25 cellular contexts compared by ENCODE assay signal in genomic region chr17:67461228-67461780, GRCh38.
DNase-seq lines count a peak whose midpoint lies in the region; ATAC-seq and TF ChIP-seq lines count a peak whose summit lies in the region.
"Had no signal": no experiment of that assay in that cellular context is flagged by ENCODE, and none has a peak within 500 bp of the region (broad histone marks: within the 10 kb centered on the region; RNA-seq: fewer than 3 reads in every experiment).

No MANE protein-coding gene starts in this region.

- peak overlapping the region; percentile 90 for H3K27ac Mint-ChIP-seq in activated CD8-positive, alpha-beta T cell treated with anti-CD3 and anti-CD28 coated beads for 36 hours
- peak overlapping the region; percentile 66 for H3K27ac Mint-ChIP-seq in activated naive CD8-positive, alpha-beta T cell treated with anti-CD3 and anti-CD28 coated beads for 36 hours
- H3K27ac Mint-ChIP-seq in stimulated activated naive CD8-positive, alpha-beta T cell treated with anti-CD3 and anti-CD28 coated beads, Interleukin-15, Interleukin-2, amounts not matched to agents 100 ng/mL and 50 ng/mL, for 24 hours: peak overlapping the region; percentile 88

- no peaks in the 10 kb centered on the region for H3K36me3 ChIP-seq in ascending aorta
- H3K36me3 ChIP-seq: HAP-1, ovary, vagina had no signal

- peak; percentile 62 for ATAC-seq in activated CD8-positive, alpha-beta T cell treated with anti-CD3 and anti-CD28 coated beads for 36 hours
- ATAC-seq: body of pancreas, sciatic nerve had no signal

- H3K4me3 ChIP-seq in ascending aorta: no peak overlapping the region
- H3K4me3 ChIP-seq: body of pancreas, coronary artery, HAP-1, lung, ovary, SK-N-MC, vagina had no signal

- no peak for TF ChIP-seq CTCF in activated CD8-positive, alpha-beta T cell treated with anti-CD3 and anti-CD28 coated beads for 36 hours (IDR thresholded peaks at IDR 0.05)
- TF ChIP-seq CTCF in ascending aorta (IDR thresholded peaks at IDR 0.05): no peak

- CTCF ChIA-PET in activated CD8-positive, alpha-beta T cell treated with anti-CD3 and anti-CD28 coated beads for 36 hours (lab: Charles Lee): interaction anchor here (0.8 to 1.4 kb wide), 4 partner anchors 14 to 87 kb away, joined by 3 to 4 read pairs (median 4); no protein-coding TSS in a partner anchor

- peaks cover 75% of the 10 kb centered on the region for H3K4me1 Mint-ChIP-seq in activated CD8-positive, alpha-beta T cell treated with anti-CD3 and anti-CD28 coated beads for 36 hours (ENCODE audit: low read depth)
- peaks cover 55% of the 10 kb centered on the region for H3K4me1 Mint-ChIP-seq in activated naive CD8-positive, alpha-beta T cell treated with anti-CD3 and anti-CD28 coated beads for 36 hours
- peaks cover 73% of the 10 kb centered on the region for H3K4me1 Mint-ChIP-seq in stimulated activated naive CD8-positive, alpha-beta T cell treated with anti-CD3 and anti-CD28 coated beads, Interleukin-15, Interleukin-2, amounts not matched to agents 100 ng/mL and 50 ng/mL, for 24 hours (ENCODE audit: low read depth)

- H3K27ac ChIP-seq in ascending aorta: no peak overlapping the region
- H3K27ac ChIP-seq: body of pancreas, coronary artery, ovary, SK-N-MC, vagina had no signal

- POLR2A ChIA-PET in activated CD8-positive, alpha-beta T cell treated with anti-CD3 and anti-CD28 coated beads for 36 hours (lab: Charles Lee): interaction anchor here (1.1 to 2.0 kb wide), 4 partner anchors 14 to 82 kb away, joined by 3 to 10 read pairs (median 5); no protein-coding TSS in a partner anchor

- no peak overlapping the region for H3K4me3 Mint-ChIP-seq in activated CD8-positive, alpha-beta T cell treated with anti-CD3 and anti-CD28 coated beads for 36 hours
- H3K4me3 Mint-ChIP-seq in activated naive CD8-positive, alpha-beta T cell treated with anti-CD3 and anti-CD28 coated beads for 36 hours: no peak overlapping the region
- peak overlapping the region; percentile 56 for H3K4me3 Mint-ChIP-seq in stimulated activated naive CD8-positive, alpha-beta T cell treated with anti-CD3 and anti-CD28 coated beads, Interleukin-15, Interleukin-2, amounts not matched to agents 100 ng/mL and 50 ng/mL, for 24 hours

- intact Hi-C loops in activated CD8-positive, alpha-beta T cell treated with anti-CD3 and anti-CD28 coated beads for 36 hours (cut with micrococcal nuclease): no loop called here
- intact Hi-C loops in ascending aorta (cut with DNase I): no loop called here

- H3K27me3 ChIP-seq in ascending aorta: no peaks in the 10 kb centered on the region
- H3K27me3 ChIP-seq: body of pancreas, ovary, vagina had no signal

- H3K9me3 ChIP-seq in ascending aorta: no peaks in the 10 kb centered on the region
- H3K9me3 ChIP-seq: body of pancreas, ovary, vagina had no signal

- no peaks in the 10 kb centered on the region for H3K4me1 ChIP-seq in ascending aorta
- H3K4me1 ChIP-seq: body of pancreas, vagina had no signal

- H3K36me3 Mint-ChIP-seq in activated CD8-positive, alpha-beta T cell treated with anti-CD3 and anti-CD28 coated beads for 36 hours (ENCODE audit: low read depth): peaks cover 26% of the 10 kb centered on the region
- peaks cover 34% of the 10 kb centered on the region for H3K36me3 Mint-ChIP-seq in activated naive CD8-positive, alpha-beta T cell treated with anti-CD3 and anti-CD28 coated beads for 36 hours
- peaks cover 36% of the 10 kb centered on the region for H3K36me3 Mint-ChIP-seq in stimulated activated naive CD8-positive, alpha-beta T cell treated with anti-CD3 and anti-CD28 coated beads, Interleukin-15, Interleukin-2, amounts not matched to agents 100 ng/mL and 50 ng/mL, for 24 hours (ENCODE audit: low read depth)

- DNase-seq in stimulated activated CD4-positive, alpha-beta T cell treated with anti-CD3 and anti-CD28 coated beads, Interleukin-15, amount 100 ng/mL, for 24 hours: peak; percentile 43
- DNase-seq in stimulated activated CD4-positive, alpha-beta T cell treated with anti-CD3 and anti-CD28 coated beads, Interleukin-2, amount 100 ng/mL, for 24 hours: no peak
- peak; percentile 64 for DNase-seq in activated CD8-positive, alpha-beta T cell treated with anti-CD3 and anti-CD28 coated beads for 36 hours
- DNase-seq in activated naive CD8-positive, alpha-beta T cell treated with anti-CD3 and anti-CD28 coated beads for 36 hours: peak; percentile 32
- no peak for DNase-seq in ascending aorta (ENCODE audit: low spot score in 2 of 2)
- DNase-seq in DMS 273 (lab: John Stamatoyannopoulos, UW; ENCODE audit: unreplicated experiment): no peak
- no peak for DNase-seq in germinal center (ENCODE audit: low spot score)
- DNase-seq: activated gamma-delta T cell, body of pancreas, DMS79 treated with DMSO at 0.1 percent for 48 hours, foreskin fibroblast, hypothalamus, kidney, NCI-H1105 treated with DMSO at 0.1 percent for 48 hours, NCI-H2081 treated with DMSO at 0.1 percent for 48 hours, NCI-H510A treated with DMSO at 0.1 percent for 48 hours, ovary, substantia nigra had no signal

- H3K9me3 Mint-ChIP-seq in activated CD8-positive, alpha-beta T cell treated with anti-CD3 and anti-CD28 coated beads for 36 hours: peaks cover 18% of the 10 kb centered on the region
- H3K9me3 Mint-ChIP-seq in activated naive CD8-positive, alpha-beta T cell treated with anti-CD3 and anti-CD28 coated beads for 36 hours: peaks cover 19% of the 10 kb centered on the region
- peaks cover 11% of the 10 kb centered on the region for H3K9me3 Mint-ChIP-seq in stimulated activated naive CD8-positive, alpha-beta T cell treated with anti-CD3 and anti-CD28 coated beads, Interleukin-15, Interleukin-2, amounts not matched to agents 100 ng/mL and 50 ng/mL, for 24 hours

- no peaks in the 10 kb centered on the region for H3K27me3 Mint-ChIP-seq in activated CD8-positive, alpha-beta T cell treated with anti-CD3 and anti-CD28 coated beads for 36 hours
- H3K27me3 Mint-ChIP-seq in activated naive CD8-positive, alpha-beta T cell treated with anti-CD3 and anti-CD28 coated beads for 36 hours: no peaks in the 10 kb centered on the region
- H3K27me3 Mint-ChIP-seq in stimulated activated naive CD8-positive, alpha-beta T cell treated with anti-CD3 and anti-CD28 coated beads, Interleukin-15, Interleukin-2, amounts not matched to agents 100 ng/mL and 50 ng/mL, for 24 hours: no peaks in the 10 kb centered on the region

Comparison
In these comparisons a context has a peak if more than half of its experiments do, and no peak if none do; other contexts are left out.
1. DNase-seq: peak in stimulated activated CD4-positive, alpha-beta T cell treated with anti-CD3 and anti-CD28 coated beads, Interleukin-15, amount 100 ng/mL, for 24 hours (single experiment), activated CD8-positive, alpha-beta T cell treated with anti-CD3 and anti-CD28 coated beads for 36 hours (single experiment) and activated naive CD8-positive, alpha-beta T cell treated with anti-CD3 and anti-CD28 coated beads for 36 hours (single experiment); none in stimulated activated CD4-positive, alpha-beta T cell treated with anti-CD3 and anti-CD28 coated beads, Interleukin-2, amount 100 ng/mL, for 24 hours (0 of 2), ascending aorta (0 of 2), DMS 273 (single experiment) and germinal center (single experiment).
2. Peak in every context shown above with its lines, with median percentiles within 50 percentile points of each other: H3K27ac Mint-ChIP-seq.